8 cellular contexts compared by ENCODE assay signal in the genomic region with DNA sequence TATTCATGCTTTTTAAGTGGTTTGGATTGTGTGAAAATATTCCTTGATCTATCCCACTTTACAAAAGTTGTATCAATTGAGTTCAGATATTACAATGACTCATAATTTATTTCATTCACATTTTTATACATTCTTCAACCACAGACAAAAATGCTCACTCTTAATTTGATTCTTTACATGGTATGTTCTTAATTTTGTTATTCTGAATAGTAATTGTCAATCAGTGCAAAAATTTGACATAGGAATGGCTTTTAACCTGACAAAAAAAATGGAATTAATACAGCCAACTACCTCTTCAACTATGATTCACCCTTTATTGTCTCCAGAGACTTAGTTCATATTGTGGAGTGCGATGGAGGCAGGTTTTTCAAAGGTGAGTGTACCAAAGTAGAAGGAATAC.
"Had no signal": no experiment of that assay in that cellular context is flagged by ENCODE, and none has a peak within 500 bp of the region (broad histone marks: within the 10 kb centered on the region; RNA-seq: fewer than 3 reads in every experiment).

No MANE protein-coding gene starts in this region.

- DNase-seq: IMR-90, KBM-7, KG1 had no signal

- H3K4me2 ChIP-seq: KMS-11 had no signal

- H3K27ac ChIP-seq: HL-60, KMS-11 had no signal

- FAIRE-seq: HepG2, HTR-8/SVneo, K562 had no signal

- H3K9ac ChIP-seq: KMS-11 had no signal

- ATAC-seq: HepG2, K562 had no signal

- H3K4me3 ChIP-seq: K562 had no signal
